Comparison of ENCODE assay signal across 1 cellular context in genomic region chr1:16631248-16632043, GRCh38.
TF ChIP-seq lines count a peak whose summit lies in the region.

No MANE protein-coding gene starts in this region.

TF ChIP-seq in HepG2, 621 proteins besides CTCF, POLR2A, EP300 and RAD21 (continued from another document and continues in another):
- TF ChIP-seq GRHL1 (CRISPR knock-in tag; conservative IDR thresholded peaks at IDR 0.05), result no peak
- no peak for TF ChIP-seq ZNF646 (CRISPR knock-in tag; IDR thresholded peaks at IDR 0.05)
- no peak for TF ChIP-seq ZNF34 (CRISPR knock-in tag; IDR thresholded peaks at IDR 0.05; ENCODE audit: borderline replicate concordance)
- TF ChIP-seq ZNF253 (CRISPR knock-in tag; IDR thresholded peaks at IDR 0.05; ENCODE audit: borderline replicate concordance), result no peak
- TF ChIP-seq AGO1 (IDR thresholded peaks at IDR 0.05; ENCODE audit: low read depth, low read length, poor library complexity, severe bottlenecking), result no peak
- TF ChIP-seq SNAI1 (CRISPR knock-in tag; IDR thresholded peaks at IDR 0.05; ENCODE audit: borderline replicate concordance), result no peak
- 0 out of 2 replicates have a peak, but pooled peaks have one; percentile 31 for TF ChIP-seq HIVEP1 (CRISPR knock-in tag; IDR thresholded peaks at IDR 0.05)
- no peak for TF ChIP-seq ZFY (CRISPR knock-in tag; IDR thresholded peaks at IDR 0.05)
- no peak for TF ChIP-seq JUN (CRISPR knock-in tag; IDR thresholded peaks at IDR 0.05)
- TF ChIP-seq NR2F2 (IDR thresholded peaks at IDR 0.05; ENCODE audit: borderline replicate concordance, low read depth), result no peak
- TF ChIP-seq KDM6A (CRISPR knock-in tag; IDR thresholded peaks at IDR 0.05; ENCODE audit: low read depth), result no peak
- peak; percentile 7 for TF ChIP-seq ZNF883 (CRISPR knock-in tag; IDR thresholded peaks at IDR 0.05; ENCODE audit: not compliant biosample characterization)
- 0 out of 2 replicates have a peak, but pooled peaks have one; percentile 13 for TF ChIP-seq NFYB (CRISPR knock-in tag; IDR thresholded peaks at IDR 0.05)
- TF ChIP-seq TMF1 (CRISPR knock-in tag; IDR thresholded peaks at IDR 0.05; ENCODE audit: low read depth), result no peak
- TF ChIP-seq FLYWCH1 (CRISPR knock-in tag; IDR thresholded peaks at IDR 0.05), result no peak
- TF ChIP-seq RBM39 (IDR thresholded peaks at IDR 0.05; ENCODE audit: low read depth, low read length, poor library complexity, severe bottlenecking), result no peak
- no peak for TF ChIP-seq ZNF207 (IDR thresholded peaks at IDR 0.05; ENCODE audit: borderline replicate concordance)
- TF ChIP-seq TIGD3 (CRISPR knock-in tag; IDR thresholded peaks at IDR 0.05; ENCODE audit: borderline replicate concordance), result no peak
- no peak for TF ChIP-seq ZFP36L2 (CRISPR knock-in tag; IDR thresholded peaks at IDR 0.05)
- TF ChIP-seq MXD4 (CRISPR knock-in tag; IDR thresholded peaks at IDR 0.05), result no peak
- 0 out of 2 replicates have a peak, but pooled peaks have one; percentile 38 for TF ChIP-seq NR3C1 (CRISPR knock-in tag; IDR thresholded peaks at IDR 0.05)
- no peak for TF ChIP-seq NFE2 (CRISPR knock-in tag; IDR thresholded peaks at IDR 0.05)
- TF ChIP-seq, protein P1, sequence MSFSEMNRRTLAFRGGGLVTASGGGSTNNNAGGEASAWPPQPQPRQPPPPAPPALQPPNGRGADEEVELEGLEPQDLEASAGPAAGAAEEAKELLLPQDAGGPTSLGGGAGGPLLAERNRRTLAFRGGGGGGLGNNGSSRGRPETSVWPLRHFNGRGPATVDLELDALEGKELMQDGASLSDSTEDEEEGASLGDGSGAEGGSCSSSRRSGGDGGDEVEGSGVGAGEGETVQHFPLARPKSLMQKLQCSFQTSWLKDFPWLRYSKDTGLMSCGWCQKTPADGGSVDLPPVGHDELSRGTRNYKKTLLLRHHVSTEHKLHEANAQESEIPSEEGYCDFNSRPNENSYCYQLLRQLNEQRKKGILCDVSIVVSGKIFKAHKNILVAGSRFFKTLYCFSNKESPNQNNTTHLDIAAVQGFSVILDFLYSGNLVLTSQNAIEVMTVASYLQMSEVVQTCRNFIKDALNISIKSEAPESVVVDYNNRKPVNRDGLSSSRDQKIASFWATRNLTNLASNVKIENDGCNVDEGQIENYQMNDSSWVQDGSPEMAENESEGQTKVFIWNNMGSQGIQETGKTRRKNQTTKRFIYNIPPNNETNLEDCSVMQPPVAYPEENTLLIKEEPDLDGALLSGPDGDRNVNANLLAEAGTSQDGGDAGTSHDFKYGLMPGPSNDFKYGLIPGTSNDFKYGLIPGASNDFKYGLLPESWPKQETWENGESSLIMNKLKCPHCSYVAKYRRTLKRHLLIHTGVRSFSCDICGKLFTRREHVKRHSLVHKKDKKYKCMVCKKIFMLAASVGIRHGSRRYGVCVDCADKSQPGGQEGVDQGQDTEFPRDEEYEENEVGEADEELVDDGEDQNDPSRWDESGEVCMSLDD (CRISPR knock-in tag; IDR thresholded peaks at IDR 0.05; ENCODE audit: borderline replicate concordance), result no peak
- TF ChIP-seq GABPB1 (CRISPR knock-in tag; IDR thresholded peaks at IDR 0.05), result peak; percentile 28; the same call in 1 of the 2 replicates
- no peak for TF ChIP-seq NFKB2 (CRISPR knock-in tag; IDR thresholded peaks at IDR 0.05; ENCODE audit: borderline replicate concordance)
- TF ChIP-seq TBX3 (IDR thresholded peaks at IDR 0.05; ENCODE audit: borderline replicate concordance), result no peak
- no peak for TF ChIP-seq SALL1 (CRISPR knock-in tag; IDR thresholded peaks at IDR 0.05)
- TF ChIP-seq, protein P2, sequence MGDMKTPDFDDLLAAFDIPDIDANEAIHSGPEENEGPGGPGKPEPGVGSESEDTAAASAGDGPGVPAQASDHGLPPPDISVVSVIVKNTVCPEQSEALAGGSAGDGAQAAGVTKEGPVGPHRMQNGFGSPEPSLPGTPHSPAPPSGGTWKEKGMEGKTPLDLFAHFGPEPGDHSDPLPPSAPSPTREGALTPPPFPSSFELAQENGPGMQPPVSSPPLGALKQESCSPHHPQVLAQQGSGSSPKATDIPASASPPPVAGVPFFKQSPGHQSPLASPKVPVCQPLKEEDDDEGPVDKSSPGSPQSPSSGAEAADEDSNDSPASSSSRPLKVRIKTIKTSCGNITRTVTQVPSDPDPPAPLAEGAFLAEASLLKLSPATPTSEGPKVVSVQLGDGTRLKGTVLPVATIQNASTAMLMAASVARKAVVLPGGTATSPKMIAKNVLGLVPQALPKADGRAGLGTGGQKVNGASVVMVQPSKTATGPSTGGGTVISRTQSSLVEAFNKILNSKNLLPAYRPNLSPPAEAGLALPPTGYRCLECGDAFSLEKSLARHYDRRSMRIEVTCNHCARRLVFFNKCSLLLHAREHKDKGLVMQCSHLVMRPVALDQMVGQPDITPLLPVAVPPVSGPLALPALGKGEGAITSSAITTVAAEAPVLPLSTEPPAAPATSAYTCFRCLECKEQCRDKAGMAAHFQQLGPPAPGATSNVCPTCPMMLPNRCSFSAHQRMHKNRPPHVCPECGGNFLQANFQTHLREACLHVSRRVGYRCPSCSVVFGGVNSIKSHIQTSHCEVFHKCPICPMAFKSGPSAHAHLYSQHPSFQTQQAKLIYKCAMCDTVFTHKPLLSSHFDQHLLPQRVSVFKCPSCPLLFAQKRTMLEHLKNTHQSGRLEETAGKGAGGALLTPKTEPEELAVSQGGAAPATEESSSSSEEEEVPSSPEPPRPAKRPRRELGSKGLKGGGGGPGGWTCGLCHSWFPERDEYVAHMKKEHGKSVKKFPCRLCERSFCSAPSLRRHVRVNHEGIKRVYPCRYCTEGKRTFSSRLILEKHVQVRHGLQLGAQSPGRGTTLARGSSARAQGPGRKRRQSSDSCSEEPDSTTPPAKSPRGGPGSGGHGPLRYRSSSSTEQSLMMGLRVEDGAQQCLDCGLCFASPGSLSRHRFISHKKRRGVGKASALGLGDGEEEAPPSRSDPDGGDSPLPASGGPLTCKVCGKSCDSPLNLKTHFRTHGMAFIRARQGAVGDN (CRISPR knock-in tag; IDR thresholded peaks at IDR 0.05), result peak; percentile 26
- TF ChIP-seq EEA1 (CRISPR knock-in tag; IDR thresholded peaks at IDR 0.05; ENCODE audit: borderline replicate concordance), result no peak
- TF ChIP-seq ZNF773 (CRISPR knock-in tag; IDR thresholded peaks at IDR 0.05; ENCODE audit: borderline replicate concordance), result no peak
- TF ChIP-seq, protein P3, sequence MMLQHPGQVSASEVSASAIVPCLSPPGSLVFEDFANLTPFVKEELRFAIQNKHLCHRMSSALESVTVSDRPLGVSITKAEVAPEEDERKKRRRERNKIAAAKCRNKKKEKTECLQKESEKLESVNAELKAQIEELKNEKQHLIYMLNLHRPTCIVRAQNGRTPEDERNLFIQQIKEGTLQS (CRISPR knock-in tag; IDR thresholded peaks at IDR 0.05), result no peak
- peak; percentile 26 for TF ChIP-seq MED8 (CRISPR knock-in tag; IDR thresholded peaks at IDR 0.05; ENCODE audit: insufficient replicate concordance)
- TF ChIP-seq NBN (conservative IDR thresholded peaks at IDR 0.05), result no peak
- no peak for TF ChIP-seq ZNF256 (CRISPR knock-in tag; conservative IDR thresholded peaks at IDR 0.05)
- no peak for TF ChIP-seq RXRA (CRISPR knock-in tag; IDR thresholded peaks at IDR 0.05)
- no peak for TF ChIP-seq IRF2 (CRISPR knock-in tag; IDR thresholded peaks at IDR 0.05)
- TF ChIP-seq, protein P4, sequence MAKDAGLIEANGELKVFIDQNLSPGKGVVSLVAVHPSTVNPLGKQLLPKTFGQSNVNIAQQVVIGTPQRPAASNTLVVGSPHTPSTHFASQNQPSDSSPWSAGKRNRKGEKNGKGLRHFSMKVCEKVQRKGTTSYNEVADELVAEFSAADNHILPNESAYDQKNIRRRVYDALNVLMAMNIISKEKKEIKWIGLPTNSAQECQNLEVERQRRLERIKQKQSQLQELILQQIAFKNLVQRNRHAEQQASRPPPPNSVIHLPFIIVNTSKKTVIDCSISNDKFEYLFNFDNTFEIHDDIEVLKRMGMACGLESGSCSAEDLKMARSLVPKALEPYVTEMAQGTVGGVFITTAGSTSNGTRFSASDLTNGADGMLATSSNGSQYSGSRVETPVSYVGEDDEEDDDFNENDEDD (CRISPR knock-in tag; IDR thresholded peaks at IDR 0.05; ENCODE audit: borderline replicate concordance), result no peak
- no peak for TF ChIP-seq PHF5A (CRISPR knock-in tag; IDR thresholded peaks at IDR 0.05; ENCODE audit: low read depth, unreplicated experiment)
- no peak for TF ChIP-seq CREB1 (IDR thresholded peaks at IDR 0.05)
- no peak for TF ChIP-seq CREB1 (CRISPR knock-in tag; IDR thresholded peaks at IDR 0.05)
- no peak for TF ChIP-seq PTBP1 (IDR thresholded peaks at IDR 0.05; ENCODE audit: low read depth, low read length, poor library complexity, severe bottlenecking)
- no peak for TF ChIP-seq NFRKB (IDR thresholded peaks at IDR 0.05)
- no peak for TF ChIP-seq LCORL (IDR thresholded peaks at IDR 0.05)
- no peak for TF ChIP-seq LCORL (CRISPR knock-in tag; IDR thresholded peaks at IDR 0.05)
- no peak; the same call in 1 of the 2 replicates for TF ChIP-seq RBFOX2 (IDR thresholded peaks at IDR 0.05; ENCODE audit: low read depth, low read length)
- no peak for TF ChIP-seq ZBTB8A (CRISPR knock-in tag; IDR thresholded peaks at IDR 0.05; ENCODE audit: borderline replicate concordance, low read depth)
- TF ChIP-seq ONECUT2 (CRISPR knock-in tag; IDR thresholded peaks at IDR 0.05), result no peak
- TF ChIP-seq, protein P5, sequence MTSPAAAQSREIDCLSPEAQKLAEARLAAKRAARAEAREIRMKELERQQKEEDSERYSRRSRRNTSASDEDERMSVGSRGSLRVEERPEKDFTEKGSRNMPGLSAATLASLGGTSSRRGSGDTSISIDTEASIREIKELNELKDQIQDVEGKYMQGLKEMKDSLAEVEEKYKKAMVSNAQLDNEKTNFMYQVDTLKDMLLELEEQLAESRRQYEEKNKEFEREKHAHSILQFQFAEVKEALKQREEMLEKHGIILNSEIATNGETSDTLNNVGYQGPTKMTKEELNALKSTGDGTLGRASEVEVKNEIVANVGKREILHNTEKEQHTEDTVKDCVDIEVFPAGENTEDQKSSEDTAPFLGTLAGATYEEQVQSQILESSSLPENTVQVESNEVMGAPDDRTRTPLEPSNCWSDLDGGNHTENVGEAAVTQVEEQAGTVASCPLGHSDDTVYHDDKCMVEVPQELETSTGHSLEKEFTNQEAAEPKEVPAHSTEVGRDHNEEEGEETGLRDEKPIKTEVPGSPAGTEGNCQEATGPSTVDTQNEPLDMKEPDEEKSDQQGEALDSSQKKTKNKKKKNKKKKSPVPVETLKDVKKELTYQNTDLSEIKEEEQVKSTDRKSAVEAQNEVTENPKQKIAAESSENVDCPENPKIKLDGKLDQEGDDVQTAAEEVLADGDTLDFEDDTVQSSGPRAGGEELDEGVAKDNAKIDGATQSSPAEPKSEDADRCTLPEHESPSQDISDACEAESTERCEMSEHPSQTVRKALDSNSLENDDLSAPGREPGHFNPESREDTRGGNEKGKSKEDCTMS (CRISPR knock-in tag; conservative IDR thresholded peaks at IDR 0.05), result no peak
